Comparison of ENCODE assay signal across 1 cellular context in genomic region chr3:130967281-130967680, GRCh38.
TF ChIP-seq lines count a peak whose summit lies in the region.

No MANE protein-coding gene starts in this region.

TF ChIP-seq in GM12878, 131 proteins besides CTCF, POLR2A, EP300 and RAD21:
- TF ChIP-seq CEBPZ (IDR thresholded peaks at IDR 0.05; ENCODE audit: low read depth, low read length), result no peak
- TF ChIP-seq NR2C2 (IDR thresholded peaks at IDR 0.05; ENCODE audit: borderline replicate concordance, control insufficient read depth, insufficient read length, low read depth), result no peak
- TF ChIP-seq FOXK2 (IDR thresholded peaks at IDR 0.05), result no peak
- TF ChIP-seq BMI1 (IDR thresholded peaks at IDR 0.05; ENCODE audit: borderline replicate concordance), result no peak
- TF ChIP-seq YY1 (IDR thresholded peaks at IDR 0.05; ENCODE audit: low read depth, low read length), result no peak
- TF ChIP-seq NFYA (IDR thresholded peaks at IDR 0.05; ENCODE audit: borderline replicate concordance, low read depth, low read length), result no peak
- TF ChIP-seq ZNF217 (IDR thresholded peaks at IDR 0.05), result no peak
- no peak for TF ChIP-seq TBL1XR1 (IDR thresholded peaks at IDR 0.05; ENCODE audit: low read depth, low read length)
TF ChIP-seq in GM12878: peak in this region for 0.
